17 cellular contexts compared by ENCODE assay signal in the genomic region with DNA sequence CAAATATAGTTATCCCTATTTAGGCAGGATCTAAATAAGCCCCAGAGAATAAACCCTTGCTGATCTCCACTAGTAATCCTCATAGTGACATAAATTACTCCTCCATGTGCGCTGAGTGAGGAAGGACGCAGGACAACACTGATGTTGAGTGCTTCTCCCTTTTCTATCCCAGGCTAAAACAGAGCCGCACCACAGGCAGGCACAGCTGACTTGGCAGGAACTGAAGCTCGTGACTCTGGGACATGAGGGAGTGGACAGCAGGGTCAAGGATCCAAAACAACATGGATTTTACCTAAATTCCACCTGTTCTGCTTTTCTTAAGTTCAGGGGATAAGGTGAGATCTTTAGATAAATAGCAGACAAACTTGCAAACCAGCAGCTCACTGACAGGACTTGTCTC. TPM values are rescaled to one million over a fixed set of nuclear protein-coding genes. Genes with fewer than 3 reads are reported as not detected.
DNase-seq lines count a peak whose midpoint lies in the region; ATAC-seq and TF ChIP-seq lines count a peak whose summit lies in the region.
"Had no signal": no experiment of that assay in that cellular context is flagged by ENCODE, and none has a peak within 500 bp of the region (broad histone marks: within the 10 kb centered on the region; RNA-seq: fewer than 3 reads in every experiment).

No MANE protein-coding gene starts in this region.

- H3K27me3 Mint-ChIP-seq in glutamatergic neuron (ENCODE audit: unreplicated experiment): peaks cover 5% of the 10 kb centered on the region
- H3K27me3 Mint-ChIP-seq: activated CD4-positive, alpha-beta T cell treated with anti-CD3 and anti-CD28 coated beads for 36 hours; stimulated activated naive CD8-positive, alpha-beta T cell treated with anti-CD3 and anti-CD28 coated beads, Interleukin-15, Interleukin-2, amounts not matched to agents 100 ng/mL and 50 ng/mL, for 24 hours had no signal

- H3K9me3 Mint-ChIP-seq in glutamatergic neuron (ENCODE audit: unreplicated experiment): no peaks in the 10 kb centered on the region
- H3K9me3 Mint-ChIP-seq: stimulated activated naive CD8-positive, alpha-beta T cell treated with anti-CD3 and anti-CD28 coated beads, Interleukin-15, Interleukin-2, amounts not matched to agents 100 ng/mL and 50 ng/mL, for 24 hours had no signal

- DNase-seq in NCI-H69 (lab: John Stamatoyannopoulos, UW) (peak; percentile 38), glutamatergic neuron (no peak), psoas muscle (no peak), NK-92 (lab: John Stamatoyannopoulos, UW; ENCODE audit: unreplicated experiment) (no peak)
- no peak for DNase-seq in activated effector memory CD4-positive, alpha-beta T cell treated with anti-CD3 and anti-CD28 coated beads, Interleukin-2, amount 50 U/mL, for 16 hours
- no peak for DNase-seq in stimulated activated CD4-positive, alpha-beta T cell treated with anti-CD3 and anti-CD28 coated beads, Interleukin-12 subunit alpha, Interleukin-12 subunit beta, amount 100 ng/mL, for 4 hours
- DNase-seq: activated CD4-positive, alpha-beta T cell treated with anti-CD3 and anti-CD28 coated beads for 36 hours; activated naive CD4-positive, alpha-beta T cell treated with anti-CD3 and anti-CD28 coated beads, Interleukin-2, amount 50 U/mL, for 16 hours; body of pancreas; GM23248; KG1; kidney; mucosa of descending colon had no signal

- H4K20me1 ChIP-seq in BLaER1 treated with 17β-estradiol and CSF1 and Interleukin-3, amounts not matched to agents 10 nM and 100 nM: peaks cover 33 to 52% (median 44%) of the 10 kb centered on the region in 11 experiments; a peak in 20 of 22 replicates

- H3K9me3 ChIP-seq in BLaER1 treated with 17β-estradiol and CSF1 and Interleukin-3, amounts not matched to agents 10 nM and 100 nM (replicated peaks in 1 of 11): peaks cover 0 to 3% (median 0%) of the 10 kb centered on the region in 11 experiments; a peak in 2 of 22 replicates
- H3K9me3 ChIP-seq in psoas muscle: no peaks in the 10 kb centered on the region
- H3K9me3 ChIP-seq: body of pancreas, mucosa of descending colon, vagina had no signal

- no peaks in the 10 kb centered on the region for H3K27me3 ChIP-seq in BLaER1 treated with 17β-estradiol and CSF1 and Interleukin-3, amounts not matched to agents 10 nM and 100 nM
- H3K27me3 ChIP-seq in psoas muscle (ENCODE audit: insufficient read depth in 3 of 3, low read length in 2 of 3): no peaks in the 10 kb centered on the region
- H3K27me3 ChIP-seq: body of pancreas, vagina had no signal

- peaks cover 4% of the 10 kb centered on the region for H3K36me3 Mint-ChIP-seq in glutamatergic neuron (ENCODE audit: unreplicated experiment)

- H3K36me3 ChIP-seq in BLaER1 treated with 17β-estradiol and CSF1 and Interleukin-3, amounts not matched to agents 10 nM and 100 nM: peaks cover 0 to 10% (median 0%) of the 10 kb centered on the region in 11 experiments; a peak in 3 of 22 replicates
- H3K36me3 ChIP-seq in psoas muscle (ENCODE audit: insufficient read depth in 1 of 2, low read depth in 1 of 2): no peaks in the 10 kb centered on the region
- H3K36me3 ChIP-seq: vagina had no signal

- no peak overlapping the region for H3K4me3 ChIP-seq in BLaER1 treated with 17β-estradiol and CSF1 and Interleukin-3, amounts not matched to agents 10 nM and 100 nM
- H3K4me3 ChIP-seq in psoas muscle: peak overlapping the region; percentile 3
- H3K4me3 ChIP-seq: body of pancreas, GM23248, mucosa of descending colon, vagina had no signal

- intact Hi-C loops in psoas muscle (cut with DNase I): no loop called here

- peak overlapping the region; percentile 83 for H3K4me3 Mint-ChIP-seq in glutamatergic neuron (ENCODE audit: unreplicated experiment)
- H3K4me3 Mint-ChIP-seq: activated CD4-positive, alpha-beta T cell treated with anti-CD3 and anti-CD28 coated beads for 36 hours; stimulated activated naive CD8-positive, alpha-beta T cell treated with anti-CD3 and anti-CD28 coated beads, Interleukin-15, Interleukin-2, amounts not matched to agents 100 ng/mL and 50 ng/mL, for 24 hours had no signal

- 0 out of 22 replicates have a peak overlapping the region, but pooled peaks of 1 of the 11 experiments have one; percentile 9 for H3K9ac ChIP-seq in BLaER1 treated with 17β-estradiol and CSF1 and Interleukin-3, amounts not matched to agents 10 nM and 100 nM
- H3K9ac ChIP-seq: GM23248 had no signal

- TF ChIP-seq CTCF in glutamatergic neuron (IDR thresholded peaks at IDR 0.05; ENCODE audit: partially characterized antibody, unreplicated experiment) (no peak), psoas muscle (IDR thresholded peaks at IDR 0.05) (no peak)

- H3K27ac ChIP-seq in BLaER1 treated with 17β-estradiol and CSF1 and Interleukin-3, amounts not matched to agents 10 nM and 100 nM: peak overlapping the region in 3 of 11 experiments; percentile 3 to 31 (median 4); a peak in 3 of 22 replicates
- H3K27ac ChIP-seq in psoas muscle: peak overlapping the region; percentile 58
- H3K27ac ChIP-seq: body of pancreas, GM23248, vagina had no signal

- H3K4me1 Mint-ChIP-seq in glutamatergic neuron (ENCODE audit: low read depth, unreplicated experiment): peaks cover 22% of the 10 kb centered on the region

- peaks cover 30 to 46% (median 39%) of the 10 kb centered on the region in 10 experiments for H3K4me1 ChIP-seq in BLaER1 treated with 17β-estradiol and CSF1 and Interleukin-3, amounts not matched to agents 10 nM and 100 nM
- H3K4me1 ChIP-seq in psoas muscle: peaks cover 62% of the 10 kb centered on the region
- H3K4me1 ChIP-seq: body of pancreas had no signal

- 12 to 44% (median 28%) methylated on average over 4 of the region's 4 CpGs for WGBS in psoas muscle, 3 donors

- H3K4me2 ChIP-seq in BLaER1 treated with 17β-estradiol and CSF1 and Interleukin-3, amounts not matched to agents 10 nM and 100 nM: peak overlapping the region; percentile 4 to 89 (median 67); a peak in 19 of 22 replicates

- peak overlapping the region; percentile 90 for H3K27ac Mint-ChIP-seq in glutamatergic neuron (ENCODE audit: unreplicated experiment)
- H3K27ac Mint-ChIP-seq: activated CD4-positive, alpha-beta T cell treated with anti-CD3 and anti-CD28 coated beads for 36 hours; stimulated activated naive CD8-positive, alpha-beta T cell treated with anti-CD3 and anti-CD28 coated beads, Interleukin-15, Interleukin-2, amounts not matched to agents 100 ng/mL and 50 ng/mL, for 24 hours had no signal

- ATAC-seq in psoas muscle: peak; percentile 62 to 72 (median 62)
- ATAC-seq in HG03045 (IDR thresholded peaks at IDR 0.05; ENCODE audit: unreplicated experiment): no peak
- ATAC-seq: activated CD4-positive, alpha-beta T cell treated with anti-CD3 and anti-CD28 coated beads for 36 hours; body of pancreas had no signal

RNA-seq across cellular contexts. Expression of a gene that starts 46.0 kb away (rescaled TPM):
- total RNA-seq in glutamatergic neuron (ENCODE audit: unreplicated experiment): 30.6 TPM
- 10 to 100 TPM; 21.6 to 31.9 (median 30.5) TPM for total RNA-seq in psoas muscle
- 10 to 100 TPM; 16.3 to 45.7 (median 19.5) TPM for polyA plus RNA-seq in psoas muscle
